ENCODE assay signal across 18 cellular contexts in genomic region chr17:8084250-8084649, GRCh38. TPM values are rescaled to one million over a fixed set of nuclear protein-coding genes. Genes with fewer than 3 reads are reported as not detected.
DNase-seq lines count a peak whose midpoint lies in the region; ATAC-seq, FAIRE-seq and TF ChIP-seq lines count a peak whose summit lies in the region.
"Had no signal": no experiment of that assay in that cellular context is flagged by ENCODE, and none has a peak within 500 bp of the region (broad histone marks: within the 10 kb centered on the region; RNA-seq: fewer than 3 reads in every experiment).

No MANE protein-coding gene starts in this region.

- peaks cover 4% of the 10 kb centered on the region for H3K27me3 Mint-ChIP-seq in activated CD8-positive, alpha-beta T cell treated with anti-CD3 and anti-CD28 coated beads, Interleukin-2, amount 10 ng/mL, durations not matched to agents 7 days and 5 days (ENCODE audit: low read depth)

- no peaks in the 10 kb centered on the region for H3K79me2 ChIP-seq in HepG2 (ENCODE audit: insufficient read depth, low read length)

- no peak for TF ChIP-seq RAD21 in HepG2 (CRISPR knock-in tag; IDR thresholded peaks at IDR 0.05)

- no peak for DNase-seq in HepG2 (ENCODE audit: low spot score)
- no peak for DNase-seq in right lobe of liver
- no peak for DNase-seq in bronchial epithelial cell (ENCODE audit: low read depth)
- DNase-seq in lower lobe of right lung, result peak; percentile 10
- no peak for DNase-seq in caudate nucleus (lab: John Stamatoyannopoulos, UW)
- DNase-seq in activated CD8-positive, alpha-beta T cell treated with anti-CD3 and anti-CD28 coated beads, Interleukin-2, amount 10 ng/mL, durations not matched to agents 7 days and 5 days, result no peak
- DNase-seq: C1 segment of cervical spinal cord; Calu3; CD4-positive, alpha-beta T cell; DMS 273 treated with DMSO at 0.1 percent for 48 hours; GM23248; H7 had no signal

- no peak overlapping the region for H3K27ac Mint-ChIP-seq in activated CD8-positive, alpha-beta T cell treated with anti-CD3 and anti-CD28 coated beads, Interleukin-2, amount 10 ng/mL, durations not matched to agents 7 days and 5 days
- H3K27ac Mint-ChIP-seq: B cell; CD4-positive, alpha-beta T cell had no signal

- CTCF ChIA-PET in HepG2 (lab: Yijun Ruan, JAX; ENCODE audit: low intra/inter-chr PET ratio, low total read pairs), result no interaction called here
- CTCF ChIA-PET in activated CD8-positive, alpha-beta T cell treated with anti-CD3 and anti-CD28 coated beads, Interleukin-2, amount 10 ng/mL, durations not matched to agents 7 days and 5 days (lab: Charles Lee), result interaction anchor here (2.2 to 13.4 kb wide), 5 partner anchors 9 to 35 kb away, joined by 10 to 174 read pairs (median 12); no protein-coding TSS in a partner anchor

- TF ChIP-seq CTCF in HepG2 (CRISPR knock-in tag; IDR thresholded peaks at IDR 0.05), result no peak
- no peak for TF ChIP-seq CTCF in right lobe of liver (IDR thresholded peaks at IDR 0.05)
- TF ChIP-seq CTCF in bronchial epithelial cell (IDR thresholded peaks at IDR 0.05; ENCODE audit: insufficient read depth, low read length, severe bottlenecking), result no peak
- TF ChIP-seq CTCF in lower lobe of right lung (IDR thresholded peaks at IDR 0.05), result no peak

- H3K36me3 Mint-ChIP-seq in activated CD8-positive, alpha-beta T cell treated with anti-CD3 and anti-CD28 coated beads, Interleukin-2, amount 10 ng/mL, durations not matched to agents 7 days and 5 days (ENCODE audit: low read depth), result peaks cover 5% of the 10 kb centered on the region

- peaks cover 9 to 51% of the 10 kb centered on the region in 2 experiments; a peak in 4 of 5 replicates for H3K27me3 ChIP-seq in HepG2 (ENCODE audit: control insufficient read depth in 1 of 2, insufficient read depth in 2 of 2, low read length in 2 of 2)
- no peaks in the 10 kb centered on the region for H3K27me3 ChIP-seq in right lobe of liver
- H3K27me3 ChIP-seq in bronchial epithelial cell (ENCODE audit: control insufficient read depth, insufficient read depth, low read length), result peaks cover 4% of the 10 kb centered on the region
- peaks cover 66% of the 10 kb centered on the region for H3K27me3 ChIP-seq in lower lobe of right lung (ENCODE audit: low read depth)

- H3K9me3 ChIP-seq in HepG2 (ENCODE audit: low read length) (no peaks in the 10 kb centered on the region), right lobe of liver (no peaks in the 10 kb centered on the region), lower lobe of right lung (no peaks in the 10 kb centered on the region)

- H3K4me1 Mint-ChIP-seq in activated CD8-positive, alpha-beta T cell treated with anti-CD3 and anti-CD28 coated beads, Interleukin-2, amount 10 ng/mL, durations not matched to agents 7 days and 5 days (ENCODE audit: low read depth), result peaks cover 15% of the 10 kb centered on the region

- no peak overlapping the region for H3K9ac ChIP-seq in HepG2 (ENCODE audit: insufficient read depth, low read depth, low read length)
- H3K9ac ChIP-seq: GM23248 had no signal

- no peak for ATAC-seq in HepG2
- no peak for ATAC-seq in right lobe of liver
- no peak for ATAC-seq in lower lobe of right lung
- ATAC-seq in activated CD8-positive, alpha-beta T cell treated with anti-CD3 and anti-CD28 coated beads, Interleukin-2, amount 10 ng/mL, durations not matched to agents 7 days and 5 days, result no peak
- ATAC-seq in GM19324 (IDR thresholded peaks at IDR 0.05; ENCODE audit: low FRiP score, unreplicated experiment), result no peak
- ATAC-seq: K562 had no signal

- POLR2A ChIA-PET in HepG2 (lab: Yijun Ruan, JAX), result no interaction called here
- POLR2A ChIA-PET in activated CD8-positive, alpha-beta T cell treated with anti-CD3 and anti-CD28 coated beads, Interleukin-2, amount 10 ng/mL, durations not matched to agents 7 days and 5 days (lab: Charles Lee), result no interaction called here

- WGBS in HepG2 (ENCODE audit: low lambda C conversion rate), result 27% methylated on average over 6 of the region's 6 CpGs
- WGBS in right lobe of liver (ENCODE audit: insufficient coverage, low coverage, low lambda C conversion rate, missing lambda C conversion rate), result 95% methylated on average over 2 of the region's 6 CpGs

- intact Hi-C loops in HepG2 (cut with micrococcal nuclease; ENCODE audit: unreplicated experiment) (loop anchor here (5.0 kb wide), 1 partner anchor 33 kb away; the partner anchor contains the start of gene ALOXE3), right lobe of liver (cut with DNase I) (no loop called here), lower lobe of right lung (cut with DNase I) (no loop called here)

- H3K27ac ChIP-seq in HepG2 (ENCODE audit: extremely low read length, insufficient read depth, low read length) (no peak overlapping the region), right lobe of liver (no peak overlapping the region), lower lobe of right lung (no peak overlapping the region), caudate nucleus (ENCODE audit: low read depth, low read length) (no peak overlapping the region)
- H3K27ac ChIP-seq: GM23248 had no signal

- TF ChIP-seq EP300 in HepG2 (IDR thresholded peaks at IDR 0.05; ENCODE audit: low read depth in 2 of 2, low read length in 2 of 2) (no peak), HepG2 (CRISPR knock-in tag; IDR thresholded peaks at IDR 0.05; ENCODE audit: borderline replicate concordance) (no peak)

- TF ChIP-seq POLR2A in HepG2 (IDR thresholded peaks at IDR 0.05; ENCODE audit: insufficient read depth in 1 of 2, low read depth in 2 of 2, low read length in 2 of 2), result no peak
- no peak for TF ChIP-seq POLR2A in right lobe of liver (IDR thresholded peaks at IDR 0.05)

- no peaks in the 10 kb centered on the region for H4K20me1 ChIP-seq in HepG2 (ENCODE audit: insufficient read depth, low read length)

- no peak overlapping the region for H3K4me2 ChIP-seq in HepG2 (ENCODE audit: low read depth, low read length)

- H3K4me3 ChIP-seq in HepG2 (replicated peaks in 1 of 3; ENCODE audit: insufficient read depth in 1 of 3, low read depth in 2 of 3, low read length in 3 of 3) (no peak overlapping the region), right lobe of liver (no peak overlapping the region), bronchial epithelial cell (ENCODE audit: low read depth, low read length) (no peak overlapping the region), lower lobe of right lung (no peak overlapping the region)
- H3K4me3 ChIP-seq: GM23248, K562 had no signal

- H3K9me3 Mint-ChIP-seq in activated CD8-positive, alpha-beta T cell treated with anti-CD3 and anti-CD28 coated beads, Interleukin-2, amount 10 ng/mL, durations not matched to agents 7 days and 5 days (ENCODE audit: insufficient read depth), result no peaks in the 10 kb centered on the region
- H3K9me3 Mint-ChIP-seq: CD4-positive, alpha-beta T cell had no signal

- H3K36me3 ChIP-seq in HepG2 (replicated peaks in 1 of 2; ENCODE audit: control insufficient read depth in 1 of 2, insufficient read depth in 2 of 2, low read length in 2 of 2) (no peaks in the 10 kb centered on the region), right lobe of liver (no peaks in the 10 kb centered on the region), bronchial epithelial cell (ENCODE audit: control insufficient read depth, insufficient read depth, low read length) (no peaks in the 10 kb centered on the region), lower lobe of right lung (no peaks in the 10 kb centered on the region)

- FAIRE-seq in HepG2 (lab: Jason Lieb, UNC) (no peak), bronchial epithelial cell (lab: Jason Lieb, UNC) (peak; percentile 18)
- FAIRE-seq: HTR-8/SVneo, K562 had no signal

- H3K4me1 ChIP-seq in HepG2 (ENCODE audit: insufficient read depth, low read length) (peaks cover 19% of the 10 kb centered on the region), right lobe of liver (peaks cover 0 to 10% (median 5%) of the 10 kb centered on the region in 4 donors), lower lobe of right lung (peaks cover 12% of the 10 kb centered on the region)

- in situ Hi-C loops in HepG2 (cut with HindIII; ENCODE audit: extremely low pct_ligation_motif_present, low pct_unique_long_range_greater_than_20kb), result no loop called here

- no TSS peak for BruUV-seq in HepG2 (replicated peaks; lab: Mats Ljungman, UMichigan)

- no peak overlapping the region for H3K4me3 Mint-ChIP-seq in activated CD8-positive, alpha-beta T cell treated with anti-CD3 and anti-CD28 coated beads, Interleukin-2, amount 10 ng/mL, durations not matched to agents 7 days and 5 days
- H3K4me3 Mint-ChIP-seq: B cell; CD4-positive, alpha-beta T cell had no signal

- no peak overlapping the region for H2AFZ ChIP-seq in HepG2 (ENCODE audit: low read length)
- H2AFZ ChIP-seq: GM23248 had no signal

RNA-seq across cellular contexts. Expression of gene ALOX12B, which starts 3.3 kb away (rescaled TPM):
- not detected in 2 replicates for total RNA-seq in HepG2 (2016; rRNA removed; fragmentation: Illumina TruSeq; extraction: Trizol)
- not detected in 2 replicates for total RNA-seq in HepG2 (2016; cell fraction: cytosol; rRNA removed; fragmentation: Illumina TruSeq; extraction: Trizol; ENCODE audit: low read depth)
- not detected in 2 replicates for total RNA-seq in HepG2 (2016; cell fraction: insoluble cytoplasmic fraction; rRNA removed; fragmentation: Illumina TruSeq; extraction: Trizol)
- 0.31 TPM in 1 of 2 replicates, not detected in the other for total RNA-seq in HepG2 (2016; cell fraction: membrane; rRNA removed; fragmentation: Illumina TruSeq; extraction: Trizol)
- not detected in 2 replicates for total RNA-seq in HepG2 (2016; cell fraction: nucleus; rRNA removed; fragmentation: Illumina TruSeq; extraction: Trizol)
- polyA plus RNA-seq in HepG2 (2011; rRNA removed), result 0.13 TPM in 1 of 2 replicates, not detected in the other
- 0.12 TPM in 1 of 2 replicates, not detected in the other for polyA plus RNA-seq in HepG2 (2011; cell fraction: cytosol; rRNA removed)
- not detected in 2 replicates for polyA plus RNA-seq in HepG2 (2011; cell fraction: nucleus; rRNA removed)
- 0.21 TPM in 1 of 2 replicates, not detected in the other for polyA plus RNA-seq in HepG2 (2012)
- polyA plus RNA-seq in HepG2 (2016; cell fraction: cytosol; fragmentation: Illumina TruSeq; extraction: Trizol; ENCODE audit: low read depth), result 0.15 and 0.32 TPM in 2 replicates
- polyA plus RNA-seq in HepG2 (2016; cell fraction: insoluble cytoplasmic fraction; fragmentation: Illumina TruSeq; extraction: Trizol; ENCODE audit: low read depth), result 0.26 TPM in 1 of 2 replicates, not detected in the other
- polyA plus RNA-seq in HepG2 (2016; cell fraction: membrane; fragmentation: Illumina TruSeq; extraction: Trizol; ENCODE audit: low read depth), result 0.18 and 0.27 TPM in 2 replicates
- not detected in 2 replicates for polyA plus RNA-seq in HepG2 (2016; cell fraction: nucleus; fragmentation: Illumina TruSeq; extraction: Trizol; ENCODE audit: insufficient read depth, low read depth)
- polyA minus RNA-seq in HepG2 (2011; rRNA and poly(A)+ RNA removed; ENCODE audit: low replicate concordance), result 1.8 TPM in 1 of 2 replicates, not detected in the other
- not detected in 2 replicates for polyA minus RNA-seq in HepG2 (2011; cell fraction: cytosol; rRNA and poly(A)+ RNA removed)
- polyA minus RNA-seq in HepG2 (2011; cell fraction: nucleus; rRNA and poly(A)+ RNA removed), result not detected in 2 replicates
- not detected for total RNA-seq in right lobe of liver
- 0.26 and 2.0 TPM in 2 replicates for total RNA-seq in bronchial epithelial cell
- not detected for total RNA-seq in lower lobe of right lung
- under 1 TPM; 0.26 to 0.47 TPM for total RNA-seq in activated CD8-positive, alpha-beta T cell treated with anti-CD3 and anti-CD28 coated beads, Interleukin-2, amount 10 ng/mL, durations not matched to agents 7 days and 5 days
- total RNA-seq: A172, Calu3, Daoy, GM23248, H7, K562 had no signal
- polyA plus RNA-seq: GM23248, K562 had no signal

RNA-seq across cellular contexts. Expression of gene ALOXE3, which starts 34.1 kb away (rescaled TPM):
- total RNA-seq in HepG2 (2016; rRNA removed; fragmentation: Illumina TruSeq; extraction: Trizol) (not detected in 2 replicates), right lobe of liver (not detected), bronchial epithelial cell (1.3 and 2.0 TPM in 2 replicates), lower lobe of right lung (not detected)
- not detected in 2 replicates for total RNA-seq in HepG2 (2016; cell fraction: cytosol; rRNA removed; fragmentation: Illumina TruSeq; extraction: Trizol; ENCODE audit: low read depth)
- total RNA-seq in HepG2 (2016; cell fraction: insoluble cytoplasmic fraction; rRNA removed; fragmentation: Illumina TruSeq; extraction: Trizol), result 0.02 TPM in 1 of 2 replicates, not detected in the other
- not detected in 2 replicates for total RNA-seq in HepG2 (2016; cell fraction: membrane; rRNA removed; fragmentation: Illumina TruSeq; extraction: Trizol)
- not detected in 2 replicates for total RNA-seq in HepG2 (2016; cell fraction: nucleus; rRNA removed; fragmentation: Illumina TruSeq; extraction: Trizol)
- 0.07 TPM in 1 of 2 replicates, not detected in the other for polyA plus RNA-seq in HepG2 (2011; rRNA removed)
- 0.03 TPM in 1 of 2 replicates, not detected in the other for polyA plus RNA-seq in HepG2 (2011; cell fraction: cytosol; rRNA removed)
- 0.14 and 0.18 TPM in 2 replicates for polyA plus RNA-seq in HepG2 (2011; cell fraction: nucleus; rRNA removed)
- polyA plus RNA-seq in HepG2 (2012), result 0.08 TPM in 1 of 2 replicates, not detected in the other
- polyA plus RNA-seq in HepG2 (2016; cell fraction: cytosol; fragmentation: Illumina TruSeq; extraction: Trizol; ENCODE audit: low read depth), result not detected in 2 replicates
- polyA plus RNA-seq in HepG2 (2016; cell fraction: insoluble cytoplasmic fraction; fragmentation: Illumina TruSeq; extraction: Trizol; ENCODE audit: low read depth), result not detected in 2 replicates
- polyA plus RNA-seq in HepG2 (2016; cell fraction: membrane; fragmentation: Illumina TruSeq; extraction: Trizol; ENCODE audit: low read depth), result not detected in 2 replicates
- not detected in 2 replicates for polyA plus RNA-seq in HepG2 (2016; cell fraction: nucleus; fragmentation: Illumina TruSeq; extraction: Trizol; ENCODE audit: insufficient read depth, low read depth)
- 0.63 TPM in 1 of 2 replicates, not detected in the other for polyA minus RNA-seq in HepG2 (2011; rRNA and poly(A)+ RNA removed; ENCODE audit: low replicate concordance)
- polyA minus RNA-seq in HepG2 (2011; cell fraction: cytosol; rRNA and poly(A)+ RNA removed), result not detected in 2 replicates
- not detected in 2 replicates for polyA minus RNA-seq in HepG2 (2011; cell fraction: nucleus; rRNA and poly(A)+ RNA removed)
- total RNA-seq in activated CD8-positive, alpha-beta T cell treated with anti-CD3 and anti-CD28 coated beads, Interleukin-2, amount 10 ng/mL, durations not matched to agents 7 days and 5 days, result not detected
- total RNA-seq: A172, B cell, Calu3, Daoy, H7 had no signal
- polyA plus RNA-seq: K562 had no signal

RNA-seq across cellular contexts. Expression of gene HES7, which starts 39.7 kb away (rescaled TPM):
- total RNA-seq in HepG2 (2016; rRNA removed; fragmentation: Illumina TruSeq; extraction: Trizol), result not detected in 2 replicates
- not detected in 2 replicates for total RNA-seq in HepG2 (2016; cell fraction: cytosol; rRNA removed; fragmentation: Illumina TruSeq; extraction: Trizol; ENCODE audit: low read depth)
- not detected in 2 replicates for total RNA-seq in HepG2 (2016; cell fraction: insoluble cytoplasmic fraction; rRNA removed; fragmentation: Illumina TruSeq; extraction: Trizol)
- not detected in 2 replicates for total RNA-seq in HepG2 (2016; cell fraction: membrane; rRNA removed; fragmentation: Illumina TruSeq; extraction: Trizol)
- total RNA-seq in HepG2 (2016; cell fraction: nucleus; rRNA removed; fragmentation: Illumina TruSeq; extraction: Trizol), result not detected in 2 replicates
- polyA plus RNA-seq in HepG2 (2011; rRNA removed), result not detected in 2 replicates
- polyA plus RNA-seq in HepG2 (2011; cell fraction: cytosol; rRNA removed), result not detected in 2 replicates
- polyA plus RNA-seq in HepG2 (2011; cell fraction: nucleus; rRNA removed), result 0.42 and 0.50 TPM in 2 replicates
- 0.11 TPM in 1 of 2 replicates, not detected in the other for polyA plus RNA-seq in HepG2 (2012)
- not detected in 2 replicates for polyA plus RNA-seq in HepG2 (2016; cell fraction: cytosol; fragmentation: Illumina TruSeq; extraction: Trizol; ENCODE audit: low read depth)
- not detected in 2 replicates for polyA plus RNA-seq in HepG2 (2016; cell fraction: insoluble cytoplasmic fraction; fragmentation: Illumina TruSeq; extraction: Trizol; ENCODE audit: low read depth)
- polyA plus RNA-seq in HepG2 (2016; cell fraction: membrane; fragmentation: Illumina TruSeq; extraction: Trizol; ENCODE audit: low read depth), result not detected in 2 replicates
- polyA plus RNA-seq in HepG2 (2016; cell fraction: nucleus; fragmentation: Illumina TruSeq; extraction: Trizol; ENCODE audit: insufficient read depth, low read depth), result not detected in 2 replicates
- 3.9 TPM in 1 of 2 replicates, not detected in the other for polyA minus RNA-seq in HepG2 (2011; rRNA and poly(A)+ RNA removed; ENCODE audit: low replicate concordance)
- not detected in 2 replicates for polyA minus RNA-seq in HepG2 (2011; cell fraction: cytosol; rRNA and poly(A)+ RNA removed)
- polyA minus RNA-seq in HepG2 (2011; cell fraction: nucleus; rRNA and poly(A)+ RNA removed), result not detected in 2 replicates
- not detected for total RNA-seq in right lobe of liver
- 0.13 and 1.3 TPM in 2 replicates for total RNA-seq in bronchial epithelial cell
- 0.21 TPM for total RNA-seq in lower lobe of right lung
- total RNA-seq in activated CD8-positive, alpha-beta T cell treated with anti-CD3 and anti-CD28 coated beads, Interleukin-2, amount 10 ng/mL, durations not matched to agents 7 days and 5 days, result under 1 TPM in 1 of 2 experiments, not detected in 1; 0.29 TPM
- total RNA-seq: A172, B cell, GM23248 had no signal
- polyA plus RNA-seq: GM23248 had no signal

RNA-seq across cellular contexts. Expression of gene ALOX15B, which starts 45.4 kb away (rescaled TPM):
- not detected in 2 replicates for total RNA-seq in HepG2 (2016; rRNA removed; fragmentation: Illumina TruSeq; extraction: Trizol)
- not detected in 2 replicates for total RNA-seq in HepG2 (2016; cell fraction: cytosol; rRNA removed; fragmentation: Illumina TruSeq; extraction: Trizol; ENCODE audit: low read depth)
- not detected in 2 replicates for total RNA-seq in HepG2 (2016; cell fraction: insoluble cytoplasmic fraction; rRNA removed; fragmentation: Illumina TruSeq; extraction: Trizol)
- not detected in 2 replicates for total RNA-seq in HepG2 (2016; cell fraction: membrane; rRNA removed; fragmentation: Illumina TruSeq; extraction: Trizol)
- total RNA-seq in HepG2 (2016; cell fraction: nucleus; rRNA removed; fragmentation: Illumina TruSeq; extraction: Trizol), result not detected in 2 replicates
- not detected in 2 replicates for polyA plus RNA-seq in HepG2 (2011; rRNA removed)
- not detected in 2 replicates for polyA plus RNA-seq in HepG2 (2011; cell fraction: cytosol; rRNA removed)
- polyA plus RNA-seq in HepG2 (2011; cell fraction: nucleus; rRNA removed), result not detected in 2 replicates
- not detected in 2 replicates for polyA plus RNA-seq in HepG2 (2012)
- not detected in 2 replicates for polyA plus RNA-seq in HepG2 (2016; cell fraction: cytosol; fragmentation: Illumina TruSeq; extraction: Trizol; ENCODE audit: low read depth)
- not detected in 2 replicates for polyA plus RNA-seq in HepG2 (2016; cell fraction: insoluble cytoplasmic fraction; fragmentation: Illumina TruSeq; extraction: Trizol; ENCODE audit: low read depth)
- not detected in 2 replicates for polyA plus RNA-seq in HepG2 (2016; cell fraction: membrane; fragmentation: Illumina TruSeq; extraction: Trizol; ENCODE audit: low read depth)
- polyA plus RNA-seq in HepG2 (2016; cell fraction: nucleus; fragmentation: Illumina TruSeq; extraction: Trizol; ENCODE audit: insufficient read depth, low read depth), result not detected in 2 replicates
- polyA minus RNA-seq in HepG2 (2011; rRNA and poly(A)+ RNA removed; ENCODE audit: low replicate concordance), result 0.05 TPM in 1 of 2 replicates, not detected in the other
- polyA minus RNA-seq in HepG2 (2011; cell fraction: cytosol; rRNA and poly(A)+ RNA removed), result not detected in 2 replicates
- polyA minus RNA-seq in HepG2 (2011; cell fraction: nucleus; rRNA and poly(A)+ RNA removed), result not detected in 2 replicates
- 1 to 10 TPM in 2 of 6 experiments, under 1 TPM in 4; 0.22 to 2.2 (median 0.72) TPM for total RNA-seq in right lobe of liver
- 5.8 and 20.6 TPM in 2 replicates for total RNA-seq in bronchial epithelial cell
- 53.5 TPM for total RNA-seq in lower lobe of right lung
- total RNA-seq in activated CD8-positive, alpha-beta T cell treated with anti-CD3 and anti-CD28 coated beads, Interleukin-2, amount 10 ng/mL, durations not matched to agents 7 days and 5 days, result not detected
- total RNA-seq: A172; B cell; Calu3; CD4-positive, alpha-beta T cell; Daoy; GM23248; H7 had no signal
- polyA plus RNA-seq: GM23248, K562 had no signal
